13 cellular contexts compared by ENCODE assay signal in the genomic region with DNA sequence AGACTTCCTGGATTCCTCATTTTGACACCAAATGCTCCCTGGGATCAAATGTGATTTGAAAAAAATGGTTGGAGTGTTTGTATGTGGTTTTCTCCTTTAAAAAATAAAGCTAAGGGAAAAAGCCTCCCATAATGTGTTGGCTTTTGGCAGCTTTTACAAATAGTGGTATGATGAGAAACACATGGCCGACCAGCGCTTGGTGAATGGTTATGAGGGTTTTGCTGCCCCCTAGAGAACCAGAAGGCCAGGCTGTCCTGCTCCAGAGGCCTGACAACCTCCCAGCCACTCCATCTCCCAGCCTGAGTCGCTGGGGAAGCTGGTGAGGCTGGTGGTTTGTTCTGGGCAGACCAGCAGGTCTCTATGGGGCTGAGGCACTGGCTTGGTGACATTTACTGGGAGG.
DNase-seq lines count a peak whose midpoint lies in the region; ATAC-seq, FAIRE-seq and TF ChIP-seq lines count a peak whose summit lies in the region.
"Had no signal": no experiment of that assay in that cellular context is flagged by ENCODE, and none has a peak within 500 bp of the region (broad histone marks: within the 10 kb centered on the region; RNA-seq: fewer than 3 reads in every experiment).

No MANE protein-coding gene starts in this region.

- H3K4me1 Mint-ChIP-seq in H9 (peaks cover 13 to 20% of the 10 kb centered on the region in 2 experiments), astrocyte (ENCODE audit: low read depth, unreplicated experiment) (peaks cover 18% of the 10 kb centered on the region)
- H3K4me1 Mint-ChIP-seq in stimulated activated effector memory CD8-positive, alpha-beta T cell treated with anti-CD3 and anti-CD28 coated beads, Interleukin-12 subunit alpha, Interleukin-12 subunit beta, amount 100 ng/mL, for 72 hours = no peaks in the 10 kb centered on the region

- no peaks in the 10 kb centered on the region for H3K79me1 ChIP-seq in H9 (ENCODE audit: insufficient read depth, low read depth, low read length, poor library complexity, severe bottlenecking)

- H4K91ac ChIP-seq in H9 (ENCODE audit: insufficient read length, low read depth, low read length) = no peak overlapping the region

- no peak for TF ChIP-seq EP300 in A549 (IDR thresholded peaks at IDR 0.05)

- H3K36me3 ChIP-seq in astrocyte (ENCODE audit: insufficient read depth, low read length) = no peaks in the 10 kb centered on the region
- H3K36me3 ChIP-seq in left lung = peaks cover 0 to 4% of the 10 kb centered on the region in 2 donors
- peaks cover 0 to 21% (median 0%) of the 10 kb centered on the region in 3 donors for H3K36me3 ChIP-seq in Peyer's patch
- H3K36me3 ChIP-seq: colonic mucosa had no signal

- FAIRE-seq in A549 (lab: Jason Lieb, UNC) = no peak
- FAIRE-seq in astrocyte (lab: Jason Lieb, UNC) = no peak
- FAIRE-seq: D721Med had no signal

- no peaks in the 10 kb centered on the region for H3K9me3 ChIP-seq in A549
- H3K9me3 ChIP-seq in H9 (ENCODE audit: control insufficient read depth, low read depth, low read length) = no peaks in the 10 kb centered on the region
- no peaks in the 10 kb centered on the region for H3K9me3 ChIP-seq in astrocyte (ENCODE audit: insufficient read depth, low read depth, low read length)
- no peaks in the 10 kb centered on the region for H3K9me3 ChIP-seq in left lung
- H3K9me3 ChIP-seq in Peyer's patch = no peaks in the 10 kb centered on the region
- H3K9me3 ChIP-seq: colonic mucosa had no signal

- 0 out of 5 replicates have a peak, but pooled peaks of 1 of the 2 experiments have one; percentile 22 for TF ChIP-seq RAD21 in A549 (conservative IDR thresholded peaks at IDR 0.05 in 1 of 2, IDR thresholded peaks at IDR 0.05 in 1 of 2)

- no peak overlapping the region for H2BK15ac ChIP-seq in H9 (ENCODE audit: low read depth, low read length)

- H3K9me3 Mint-ChIP-seq in H9 (no peaks in the 10 kb centered on the region), astrocyte (ENCODE audit: unreplicated experiment) (no peaks in the 10 kb centered on the region)
- H3K9me3 Mint-ChIP-seq in stimulated activated effector memory CD8-positive, alpha-beta T cell treated with anti-CD3 and anti-CD28 coated beads, Interleukin-12 subunit alpha, Interleukin-12 subunit beta, amount 100 ng/mL, for 72 hours = no peaks in the 10 kb centered on the region

- no peak overlapping the region for H3K14ac ChIP-seq in H9 (ENCODE audit: insufficient read depth, low read length)

- H4K8ac ChIP-seq in H9 (replicated peaks; ENCODE audit: insufficient read length, low read depth, low read length) = no peak overlapping the region

- H3K23me2 ChIP-seq in H9 (ENCODE audit: insufficient read length, low read depth, low read length, poor library complexity, severe bottlenecking) = no peaks in the 10 kb centered on the region

- H3K27me3 ChIP-seq in H9 (ENCODE audit: insufficient read depth, low read length) (no peaks in the 10 kb centered on the region), astrocyte (ENCODE audit: insufficient read depth, low read length) (no peaks in the 10 kb centered on the region), left lung (no peaks in the 10 kb centered on the region), Peyer's patch (no peaks in the 10 kb centered on the region)
- H3K27me3 ChIP-seq: colonic mucosa had no signal

- no peak overlapping the region for H3T11ph ChIP-seq in H9 (ENCODE audit: low read length)

- H3K79me2 ChIP-seq in H9 (ENCODE audit: insufficient read depth, low read length) = no peaks in the 10 kb centered on the region
- H3K79me2 ChIP-seq in astrocyte (ENCODE audit: insufficient read depth, low read length) = no peaks in the 10 kb centered on the region

- TF ChIP-seq POLR2A in A549 (IDR thresholded peaks at IDR 0.05; ENCODE audit: low read length) = no peak
- TF ChIP-seq POLR2A in Peyer's patch (IDR thresholded peaks at IDR 0.05) = no peak

- H3K36me3 Mint-ChIP-seq in H9 (ENCODE audit: insufficient read depth in 1 of 3, low read depth in 3 of 3) = no peaks in the 10 kb centered on the region
- H3K36me3 Mint-ChIP-seq in astrocyte (ENCODE audit: low read depth, unreplicated experiment) = no peaks in the 10 kb centered on the region
- H3K36me3 Mint-ChIP-seq in stimulated activated effector memory CD8-positive, alpha-beta T cell treated with anti-CD3 and anti-CD28 coated beads, Interleukin-12 subunit alpha, Interleukin-12 subunit beta, amount 100 ng/mL, for 72 hours = peaks cover 6% of the 10 kb centered on the region

- H2AFZ ChIP-seq in H9 (ENCODE audit: low read length) (no peak overlapping the region), astrocyte (ENCODE audit: low read depth, low read length) (no peak overlapping the region)

- CTCF ChIA-PET in A549 (lab: Yijun Ruan, JAX) = interaction anchor here (0.9 kb wide), 1 partner anchor 16 kb away, joined by 3 read pairs; no protein-coding TSS in a partner anchor

- H4K20me1 ChIP-seq in H9 (ENCODE audit: control insufficient read depth, insufficient read depth, insufficient read length) (no peaks in the 10 kb centered on the region), astrocyte (ENCODE audit: insufficient read depth, low read length) (no peaks in the 10 kb centered on the region)

- WGBS in A549 (ENCODE audit: missing lambda C conversion rate) = 44% methylated on average over 3 of the region's 3 CpGs
- no CpG with 5 or more reads among the region's 3 CpGs for WGBS in H9 (ENCODE audit: extremely low coverage, insufficient read length, low lambda C conversion rate)

- no peak overlapping the region for H3K4me2 ChIP-seq in A549
- H3K4me2 ChIP-seq in H9 (ENCODE audit: insufficient read depth, insufficient read length, low read length) = no peak overlapping the region
- no peak overlapping the region for H3K4me2 ChIP-seq in astrocyte (ENCODE audit: low read length)

- H3K4me3 Mint-ChIP-seq in H9 (no peak overlapping the region), astrocyte (ENCODE audit: unreplicated experiment) (no peak overlapping the region)
- no peak overlapping the region for H3K4me3 Mint-ChIP-seq in stimulated activated effector memory CD8-positive, alpha-beta T cell treated with anti-CD3 and anti-CD28 coated beads, Interleukin-12 subunit alpha, Interleukin-12 subunit beta, amount 100 ng/mL, for 72 hours

- no peak overlapping the region for H2BK5ac ChIP-seq in H9 (ENCODE audit: insufficient read length, low read length)

- H3K9ac ChIP-seq in H9 (ENCODE audit: extremely low read depth, insufficient read length, low read length) = no peak overlapping the region
- H3K9ac ChIP-seq in astrocyte (ENCODE audit: low read length) = no peak overlapping the region

- H3K4ac ChIP-seq in H9 (ENCODE audit: low read depth, low read length) = no peak overlapping the region

- H3K23ac ChIP-seq in H9 (ENCODE audit: insufficient read length, low read depth, low read length) = no peak overlapping the region

- H3K27ac Mint-ChIP-seq in H9 (no peak overlapping the region), astrocyte (ENCODE audit: unreplicated experiment) (no peak overlapping the region)
- no peak overlapping the region for H3K27ac Mint-ChIP-seq in stimulated activated effector memory CD8-positive, alpha-beta T cell treated with anti-CD3 and anti-CD28 coated beads, Interleukin-12 subunit alpha, Interleukin-12 subunit beta, amount 100 ng/mL, for 72 hours

- H3K27ac ChIP-seq in A549 (no peak overlapping the region), H9 (ENCODE audit: insufficient read length, low read depth, low read length) (no peak overlapping the region), astrocyte (ENCODE audit: low read depth, low read length) (no peak overlapping the region), left lung (no peak overlapping the region), Peyer's patch (no peak overlapping the region)
- H3K27ac ChIP-seq: colonic mucosa had no signal

- intact Hi-C loops in left lung (cut with DNase I) = no loop called here

- ATAC-seq in A549 (peak; percentile 43 to 72; a peak in 3 of 6 replicates), left lung (peak; percentile 53), GM18873 (IDR thresholded peaks at IDR 0.05; ENCODE audit: low FRiP score, unreplicated experiment) (no peak), GM18520 (IDR thresholded peaks at IDR 0.05; ENCODE audit: unreplicated experiment) (no peak)
- no peak for ATAC-seq in stimulated activated effector memory CD8-positive, alpha-beta T cell treated with anti-CD3 and anti-CD28 coated beads, Interleukin-12 subunit alpha, Interleukin-12 subunit beta, amount 100 ng/mL, for 72 hours

- no peak overlapping the region for H3K56ac ChIP-seq in H9 (ENCODE audit: insufficient read length, low read depth, low read length)

- POLR2A ChIA-PET in A549 (lab: Yijun Ruan, JAX) = no interaction called here

- DNase-seq in A549 (ENCODE audit: low read depth in 1 of 2, low spot score in 1 of 2) (peak in 1 of 2 experiments; percentile 3), H9 (peak; percentile 57), astrocyte (ENCODE audit: low read depth) (peak; percentile 67), left lung (peak; percentile 44 to 50), Peyer's patch (no peak)
- DNase-seq in stimulated activated effector memory CD8-positive, alpha-beta T cell treated with anti-CD3 and anti-CD28 coated beads, Interleukin-12 subunit alpha, Interleukin-12 subunit beta, amount 100 ng/mL, for 72 hours (ENCODE audit: low spot score in 2 of 2) = no peak
- DNase-seq: colonic mucosa; GOT3; NCI-H1694; stimulated activated CD8-positive, alpha-beta memory T cell treated with anti-CD3 and anti-CD28 coated beads, Interleukin-4, amount 100 ng/mL, for 48 hours had no signal

- H2BK12ac ChIP-seq in H9 (ENCODE audit: insufficient read length, low read depth, low read length) = no peak overlapping the region

- H3K4me3 ChIP-seq in A549 (no peak overlapping the region), astrocyte (ENCODE audit: insufficient read depth, low read depth, low read length) (no peak overlapping the region), left lung (no peak overlapping the region), Peyer's patch (no peak overlapping the region)
- H3K4me3 ChIP-seq: colonic mucosa had no signal

- no peak overlapping the region for H2BK120ac ChIP-seq in H9 (ENCODE audit: low read depth, low read length, poor library complexity, severe bottlenecking)

- H3K27me3 Mint-ChIP-seq in H9 (ENCODE audit: low read depth) (peaks cover 7% of the 10 kb centered on the region), astrocyte (ENCODE audit: low read depth, unreplicated experiment) (no peaks in the 10 kb centered on the region)

- no peak overlapping the region for H2AK5ac ChIP-seq in H9 (ENCODE audit: insufficient read length, low read length)

- H4K5ac ChIP-seq in H9 (ENCODE audit: insufficient read length, low read depth, low read length) = no peak overlapping the region

- TF ChIP-seq CTCF in A549 (IDR thresholded peaks at IDR 0.05) (no peak), H9 (conservative IDR thresholded peaks at IDR 0.05) (peak; percentile 64), astrocyte (IDR thresholded peaks at IDR 0.05; ENCODE audit: insufficient read depth, low read depth, low read length) (peak; percentile 21), left lung (IDR thresholded peaks at IDR 0.05) (peak in 1 of 2 donors; percentile 18), Peyer's patch (IDR thresholded peaks at IDR 0.05) (peak in 3 of 6 experiments; percentile 6 to 16 (median 11))

- H3K4me1 ChIP-seq in A549 (no peaks in the 10 kb centered on the region), H9 (ENCODE audit: insufficient read depth, low read length) (peaks cover 4% of the 10 kb centered on the region; the same call in 1 of the 2 replicates), astrocyte (ENCODE audit: insufficient read depth, low read length) (no peaks in the 10 kb centered on the region), left lung (peaks cover 0 to 7% of the 10 kb centered on the region in 2 donors), Peyer's patch (peaks cover 0 to 4% (median 0%) of the 10 kb centered on the region in 4 donors)

- no peak overlapping the region for H2BK20ac ChIP-seq in H9 (ENCODE audit: low read depth, low read length, poor library complexity, severe bottlenecking)

- H3K18ac ChIP-seq in H9 (ENCODE audit: insufficient read length, low read depth, low read length) = no peak overlapping the region

Comparison
In these comparisons a context has a peak if more than half of its experiments do, and no peak if none do; other contexts are left out.
1. ATAC-seq: peak in A549 (2 of 2) and left lung (single experiment); none in stimulated activated effector memory CD8-positive, alpha-beta T cell treated with anti-CD3 and anti-CD28 coated beads, Interleukin-12 subunit alpha, Interleukin-12 subunit beta, amount 100 ng/mL, for 72 hours (single experiment), GM18873 (single experiment) and GM18520 (single experiment).
2. DNase-seq: peak in H9 (single experiment), astrocyte (single experiment) and left lung (2 of 2); none in stimulated activated effector memory CD8-positive, alpha-beta T cell treated with anti-CD3 and anti-CD28 coated beads, Interleukin-12 subunit alpha, Interleukin-12 subunit beta, amount 100 ng/mL, for 72 hours (0 of 2) and Peyer's patch (0 of 3).